8 cellular contexts compared by ENCODE assay signal in the genomic region with DNA sequence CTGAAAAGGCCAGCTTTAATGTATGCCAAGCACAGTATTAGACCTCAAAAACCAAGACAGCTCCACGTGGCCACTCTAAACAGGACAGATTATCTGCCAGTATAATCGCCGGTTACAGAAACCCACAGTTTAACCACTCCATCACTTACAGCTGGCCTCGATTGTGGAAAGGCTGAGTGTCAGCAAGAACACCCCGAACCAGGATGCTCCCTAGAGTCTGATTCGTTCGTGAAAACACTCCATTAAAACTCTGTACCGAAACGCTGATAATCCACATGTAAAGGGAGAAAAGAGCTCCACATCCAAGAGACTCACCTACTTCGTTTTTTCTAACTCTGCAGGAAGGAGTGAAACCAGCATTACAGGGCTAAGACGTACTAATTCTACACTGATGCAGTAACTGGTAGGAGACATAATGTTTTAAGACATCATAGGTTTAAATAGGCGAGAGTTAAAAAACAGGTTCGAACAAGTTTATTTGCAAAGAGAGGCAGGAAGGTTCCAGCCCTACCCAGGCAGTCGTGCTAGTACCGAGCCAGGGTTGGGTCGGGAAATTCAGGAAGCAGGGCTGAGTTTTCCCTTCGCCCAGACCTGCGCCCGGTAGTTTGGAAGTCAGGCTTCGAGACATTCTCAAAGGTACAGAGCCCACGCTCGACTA. TPM values are rescaled to one million over a fixed set of nuclear protein-coding genes. Genes with fewer than 3 reads are reported as not detected.
A peak's percentile ranks its signal among the peaks of the same experiment; 100 is the strongest.
DNase-seq lines count a peak whose midpoint lies in the region; ATAC-seq, FAIRE-seq and TF ChIP-seq lines count a peak whose summit lies in the region.

No MANE protein-coding gene starts in this region.

- WGBS in A549 (ENCODE audit: missing lambda C conversion rate) = 39% methylated on average over 22 of the region's 22 CpGs
- 0% methylated on average over 22 of the region's 22 CpGs for WGBS in testis, 2 donors

- in situ Hi-C loops in GM13977 (cut with MboI; ENCODE audit: low pct_unique_long_range_greater_than_20kb, low sequenced_read_pairs, unreplicated experiment) = no loop called here

- CTCF ChIA-PET in A549 (lab: Yijun Ruan, JAX) (interaction anchor here (1.1 to 1.6 kb wide), 2 partner anchors 165 to 170 kb away, joined by 3 read pairs; no protein-coding TSS in a partner anchor), RWPE1 (lab: Yijun Ruan, JAX) (interaction anchor here (0.6 to 0.9 kb wide), 3 partner anchors 52 to 163 kb away, joined by 3 read pairs; no protein-coding TSS in a partner anchor)

- intact Hi-C loops in dorsolateral prefrontal cortex (cut with DNase I) = loop anchor here (2.0 to 5.0 kb wide), 8 partner anchors 38 to 163 kb away; a partner anchor contains a TSS
- intact Hi-C loops in testis (cut with DNase I; ENCODE audit: low total_unique reads) = no loop called here

- TF ChIP-seq EP300 in A549 (IDR thresholded peaks at IDR 0.05) = no peak

- TF ChIP-seq POLR2A in A549 (IDR thresholded peaks at IDR 0.05; ENCODE audit: low read length) (no peak), testis (IDR thresholded peaks at IDR 0.05) (no peak)

- TF ChIP-seq CTCF in A549 (IDR thresholded peaks at IDR 0.05) (no peak), GM13977 (IDR thresholded peaks at IDR 0.05; ENCODE audit: extremely low read depth, insufficient read depth, missing control alignments) (no peak), RWPE1 (conservative IDR thresholded peaks at IDR 0.05; ENCODE audit: low read depth) (no peak), dorsolateral prefrontal cortex (IDR thresholded peaks at IDR 0.05 in 54 of 56, conservative IDR thresholded peaks at IDR 0.05 in 2 of 56; ENCODE audit: low read depth in 1 of 56, partially characterized antibody in 56 of 56) (peak in 1 of 56 donors; percentile 0), testis (IDR thresholded peaks at IDR 0.05) (no peak)

- H3K4me1 ChIP-seq in A549 (0 out of 3 replicates have a peak, but pooled peaks cover 7% of the 10 kb centered on the region), testis (peaks cover 25% of the 10 kb centered on the region)

- H3K27ac ChIP-seq in A549 (peak overlapping the region; percentile 93 to 95), RWPE1 (peak overlapping the region; percentile 90), dorsolateral prefrontal cortex (peak overlapping the region in 58 of 59 donors; percentile 12 to 98 (median 94)), testis (peak overlapping the region; percentile 93 to 98)

- POLR2A ChIA-PET in A549 (lab: Yijun Ruan, JAX) = interaction anchor here (1.2 to 1.8 kb wide), 4 partner anchors 8 to 163 kb away, joined by 3 to 22 read pairs (median 5); no protein-coding TSS in a partner anchor
- POLR2A ChIA-PET in RWPE1 (lab: Yijun Ruan, JAX; ENCODE audit: low non-redundant PET) = interaction anchor here (0.5 to 1.9 kb wide), 4 partner anchors 8 to 1750 kb away, joined by 3 to 10 read pairs (median 3); no protein-coding TSS in a partner anchor

- H3K4me3 ChIP-seq in A549 = peak overlapping the region; percentile 75
- H3K4me3 ChIP-seq in dorsolateral prefrontal cortex = peak overlapping the region; percentile 54 to 98 (median 86)
- peak overlapping the region; percentile 88 to 91 for H3K4me3 ChIP-seq in testis

- no peak for TF ChIP-seq RAD21 in A549 (conservative IDR thresholded peaks at IDR 0.05 in 1 of 2, IDR thresholded peaks at IDR 0.05 in 1 of 2)

- DNase-seq in A549 (ENCODE audit: low read depth in 1 of 2, low spot score in 1 of 2) = peak in 1 of 2 experiments; percentile 28
- DNase-seq in GM13977 (ENCODE audit: low spot score) = peak; percentile 42
- DNase-seq in RWPE1 (ENCODE audit: low spot score) = peak; percentile 65
- peak in 3 of 10 donors; percentile 13 to 21 (median 21) for DNase-seq in dorsolateral prefrontal cortex
- DNase-seq in lung microvascular endothelial cell (ENCODE audit: low read depth in 2 of 2) = peak; percentile 23 to 33
- DNase-seq in testis = peak; percentile 28
- no peak for DNase-seq in amniotic stem cell (lab: John Stamatoyannopoulos, UW)
- no peak for DNase-seq in SKM-1 treated with dmso at 0.1 percent for 144 hours (lab: John Stamatoyannopoulos, UW; ENCODE audit: unreplicated experiment)

- peak overlapping the region; percentile 76 for H3K4me2 ChIP-seq in A549

- H3K27me3 ChIP-seq in dorsolateral prefrontal cortex (no peaks in the 10 kb centered on the region), testis (no peaks in the 10 kb centered on the region)

- no peaks in the 10 kb centered on the region for H3K36me3 ChIP-seq in testis (ENCODE audit: low read depth, missing control alignments)

- peak; percentile 49 to 52 for ATAC-seq in A549

- FAIRE-seq in A549 (lab: Jason Lieb, UNC) = no peak

- no peaks in the 10 kb centered on the region for H3K9me3 ChIP-seq in A549
- no peaks in the 10 kb centered on the region for H3K9me3 ChIP-seq in testis

TF ChIP-seq in A549, 52 proteins besides CTCF, POLR2A, EP300 and RAD21:
- TF ChIP-seq, protein P1, sequence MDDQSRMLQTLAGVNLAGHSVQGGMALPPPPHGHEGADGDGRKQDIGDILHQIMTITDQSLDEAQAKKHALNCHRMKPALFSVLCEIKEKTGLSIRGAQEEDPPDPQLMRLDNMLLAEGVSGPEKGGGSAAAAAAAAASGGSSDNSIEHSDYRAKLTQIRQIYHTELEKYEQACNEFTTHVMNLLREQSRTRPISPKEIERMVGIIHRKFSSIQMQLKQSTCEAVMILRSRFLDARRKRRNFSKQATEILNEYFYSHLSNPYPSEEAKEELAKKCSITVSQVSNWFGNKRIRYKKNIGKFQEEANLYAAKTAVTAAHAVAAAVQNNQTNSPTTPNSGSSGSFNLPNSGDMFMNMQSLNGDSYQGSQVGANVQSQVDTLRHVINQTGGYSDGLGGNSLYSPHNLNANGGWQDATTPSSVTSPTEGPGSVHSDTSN (IDR thresholded peaks at IDR 0.05) = no peak
- TF ChIP-seq RCOR1 (IDR thresholded peaks at IDR 0.05; ENCODE audit: low read depth, low read length) = no peak
- TF ChIP-seq, protein P2, sequence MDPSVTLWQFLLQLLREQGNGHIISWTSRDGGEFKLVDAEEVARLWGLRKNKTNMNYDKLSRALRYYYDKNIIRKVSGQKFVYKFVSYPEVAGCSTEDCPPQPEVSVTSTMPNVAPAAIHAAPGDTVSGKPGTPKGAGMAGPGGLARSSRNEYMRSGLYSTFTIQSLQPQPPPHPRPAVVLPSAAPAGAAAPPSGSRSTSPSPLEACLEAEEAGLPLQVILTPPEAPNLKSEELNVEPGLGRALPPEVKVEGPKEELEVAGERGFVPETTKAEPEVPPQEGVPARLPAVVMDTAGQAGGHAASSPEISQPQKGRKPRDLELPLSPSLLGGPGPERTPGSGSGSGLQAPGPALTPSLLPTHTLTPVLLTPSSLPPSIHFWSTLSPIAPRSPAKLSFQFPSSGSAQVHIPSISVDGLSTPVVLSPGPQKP (IDR thresholded peaks at IDR 0.05; ENCODE audit: low read depth, low read length) = no peak
- no peak for TF ChIP-seq MAFK (IDR thresholded peaks at IDR 0.05; ENCODE audit: partially characterized antibody)
- no peak for TF ChIP-seq CBX8 (IDR thresholded peaks at IDR 0.05)
- no peak for TF ChIP-seq NPAS2 (CRISPR knock-in tag; IDR thresholded peaks at IDR 0.05; ENCODE audit: borderline replicate concordance)
- TF ChIP-seq JUN (IDR thresholded peaks at IDR 0.05) = no peak
- TF ChIP-seq NR3C1 (IDR thresholded peaks at IDR 0.05) = no peak
- TF ChIP-seq BHLHE40 (IDR thresholded peaks at IDR 0.05; ENCODE audit: low read depth, low read length) = no peak
- TF ChIP-seq HOXB5 (CRISPR knock-in tag; IDR thresholded peaks at IDR 0.05) = no peak
TF ChIP-seq in A549: peak in this region for 0.

RNA-seq across cellular contexts. Expression of a gene that starts 1.0 kb away (rescaled TPM):
- polyA plus RNA-seq in A549 (2011; rRNA removed) (13.4 and 16.9 TPM in 2 replicates), A549 (2017; fragmentation: RNase III; extraction: RNeasy Plus Mini Kit Qiagen cat#74134 plus additional on column Dnase treatment) (5.4 to 7.0 TPM (median 6.7 TPM) in 3 replicates), testis (ENCODE audit: insufficient read depth, low read depth, low replicate concordance) (62.3 TPM)
- polyA plus RNA-seq in A549 (2012; cell fraction: cytosol; rRNA removed) = 1.9 and 2.4 TPM in 2 replicates
- 1.7 and 2.2 TPM in 2 replicates for polyA plus RNA-seq in A549 (2012; cell fraction: nucleus; rRNA removed)
- 23.8 and 28.3 TPM in 2 replicates for polyA minus RNA-seq in A549 (2011; rRNA and poly(A)+ RNA removed)
- total RNA-seq in dorsolateral prefrontal cortex (100 to 1,000 TPM in 2 of 120 experiments, 10 to 100 TPM in 118; 25.0 to 117 (median 44.7) TPM), lung microvascular endothelial cell (12.2 and 20.4 TPM in 2 replicates), testis (100 to 1,000 TPM; 158 to 217 TPM)

Comparison
In these comparisons a context has a peak if more than half of its experiments do, and no peak if none do; other contexts are left out.
1. DNase-seq: peak in GM13977 (single experiment), RWPE1 (single experiment), lung microvascular endothelial cell (2 of 2) and testis (single experiment); none in amniotic stem cell (single experiment) and SKM-1 treated with dmso at 0.1 percent for 144 hours (single experiment).
2. Peak in every context shown above with its lines, with median percentiles within 50 percentile points of each other: H3K27ac ChIP-seq and H3K4me3 ChIP-seq.